2 cellular contexts compared by ENCODE assay signal in genomic region chr9:131092030-131092429, GRCh38.
TF ChIP-seq lines count a peak whose summit lies in the region.

No MANE protein-coding gene starts in this region.

TF ChIP-seq in HepG2, 621 proteins besides CTCF, POLR2A, EP300 and RAD21:
- TF ChIP-seq MNT (IDR thresholded peaks at IDR 0.05) (peak; percentile 87), ZBTB1 (CRISPR knock-in tag; IDR thresholded peaks at IDR 0.05; ENCODE audit: borderline replicate concordance) (no peak)

TF ChIP-seq in K562, 482 proteins besides CTCF, POLR2A, EP300 and RAD21:
- TF ChIP-seq SOX6 (IDR thresholded peaks at IDR 0.05) (no peak), MLX (CRISPR knock-in tag; conservative IDR thresholded peaks at IDR 0.05) (peak in 1 of 2 experiments; percentile 66; a peak in 2 of 4 replicates), ZKSCAN1 (IDR thresholded peaks at IDR 0.05; ENCODE audit: low read depth, low read length) (no peak), KDM5B (IDR thresholded peaks at IDR 0.05; ENCODE audit: insufficient replicate concordance, low read depth, low read length) (no peak), STAT6 (CRISPR knock-in tag; IDR thresholded peaks at IDR 0.05) (0 out of 2 replicates have a peak, but pooled peaks have one; percentile 28), MXI1 (IDR thresholded peaks at IDR 0.05; ENCODE audit: low read depth, low read length) (no peak), CBX2 (IDR thresholded peaks at IDR 0.05; ENCODE audit: insufficient read depth, low read length, poor library complexity, severe bottlenecking) (no peak), ZNF644 (tag; IDR thresholded peaks at IDR 0.05; ENCODE audit: low read depth) (no peak)
- TF ChIP-seq, protein P1, sequence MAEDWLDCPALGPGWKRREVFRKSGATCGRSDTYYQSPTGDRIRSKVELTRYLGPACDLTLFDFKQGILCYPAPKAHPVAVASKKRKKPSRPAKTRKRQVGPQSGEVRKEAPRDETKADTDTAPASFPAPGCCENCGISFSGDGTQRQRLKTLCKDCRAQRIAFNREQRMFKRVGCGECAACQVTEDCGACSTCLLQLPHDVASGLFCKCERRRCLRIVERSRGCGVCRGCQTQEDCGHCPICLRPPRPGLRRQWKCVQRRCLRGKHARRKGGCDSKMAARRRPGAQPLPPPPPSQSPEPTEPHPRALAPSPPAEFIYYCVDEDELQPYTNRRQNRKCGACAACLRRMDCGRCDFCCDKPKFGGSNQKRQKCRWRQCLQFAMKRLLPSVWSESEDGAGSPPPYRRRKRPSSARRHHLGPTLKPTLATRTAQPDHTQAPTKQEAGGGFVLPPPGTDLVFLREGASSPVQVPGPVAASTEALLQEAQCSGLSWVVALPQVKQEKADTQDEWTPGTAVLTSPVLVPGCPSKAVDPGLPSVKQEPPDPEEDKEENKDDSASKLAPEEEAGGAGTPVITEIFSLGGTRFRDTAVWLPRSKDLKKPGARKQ (CRISPR knock-in tag; IDR thresholded peaks at IDR 0.05): no peak
